Comparison of ENCODE assay signal across 8 cellular contexts in the genomic region with DNA sequence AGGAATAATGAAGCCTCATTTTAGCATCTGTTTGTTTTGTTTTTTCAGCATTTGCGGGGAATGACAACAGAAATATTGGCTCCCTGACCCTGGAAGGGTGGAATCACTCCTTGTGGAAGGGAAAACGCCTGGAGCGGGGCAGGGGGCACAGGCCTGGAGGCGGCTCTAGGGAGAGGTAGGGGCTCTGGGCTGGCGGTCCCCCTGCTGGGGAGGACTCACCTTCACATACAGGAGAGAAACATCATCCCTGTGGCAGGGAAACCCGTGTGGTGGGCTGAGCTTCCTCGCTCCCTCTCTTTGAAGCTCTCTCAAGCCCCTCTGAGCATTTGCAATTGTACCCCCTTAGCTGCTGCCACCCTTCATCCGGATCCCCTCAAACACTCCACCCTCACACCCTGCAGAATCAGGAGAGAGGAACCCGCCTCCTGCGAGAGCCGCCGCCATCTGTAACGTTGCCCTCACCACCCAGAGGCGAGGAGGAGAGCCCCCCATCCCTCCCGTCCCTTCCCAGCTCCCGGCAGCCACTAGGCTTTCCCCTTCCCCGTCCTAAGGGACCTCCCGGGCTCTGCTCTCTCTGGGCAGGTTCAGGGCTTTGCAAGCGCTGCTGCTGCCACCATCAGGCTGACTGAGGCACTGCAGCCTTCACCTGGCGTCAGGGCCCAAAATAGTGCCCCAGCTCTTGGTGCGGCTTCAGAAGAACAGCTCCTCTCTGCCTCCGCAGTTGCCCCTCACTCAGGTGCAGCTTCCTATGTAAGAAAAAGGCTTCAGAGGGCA. TPM values are rescaled to one million over a fixed set of nuclear protein-coding genes. Genes with fewer than 3 reads are reported as not detected.
DNase-seq lines count a peak whose midpoint lies in the region; ATAC-seq and TF ChIP-seq lines count a peak whose summit lies in the region.

No MANE protein-coding gene starts in this region.

- no peaks in the 10 kb centered on the region for H3K36me3 ChIP-seq in kidney epithelial cell (ENCODE audit: control insufficient read depth, insufficient read depth, low read length)

- H3K4me3 ChIP-seq in cardiac fibroblast (replicated peaks in 1 of 2; ENCODE audit: low read depth in 2 of 2, low read length in 2 of 2) (no peak overlapping the region), kidney epithelial cell (ENCODE audit: low read depth, low read length) (no peak overlapping the region)

- DNase-seq in NOMO-1 (lab: John Stamatoyannopoulos, UW; ENCODE audit: unreplicated experiment in 2 of 2) (peak; percentile 6 to 8), NOMO-1 treated with dmso at 0.1 percent for 144 hours (lab: John Stamatoyannopoulos, UW; ENCODE audit: unreplicated experiment) (no peak), NCI-H2081 (lab: John Stamatoyannopoulos, UW) (peak; percentile 79 to 80), cardiac fibroblast (ENCODE audit: low read depth in 2 of 2) (peak; percentile 69 to 71), kidney epithelial cell (ENCODE audit: low read depth) (no peak)
- peak; percentile 14 to 19 (median 18) for DNase-seq in stimulated activated CD4-positive, alpha-beta T cell treated with anti-CD3 and anti-CD28 coated beads, Interleukin-1b, Interleukin-23, amount 100 ng/mL, for 24 hours (ENCODE audit: low read depth in 4 of 4, low spot score in 1 of 4)

- no peak overlapping the region; the same call in 1 of the 2 replicates for H3K27ac ChIP-seq in VCaP

- ATAC-seq in HG02852 (IDR thresholded peaks at IDR 0.05; ENCODE audit: unreplicated experiment), result peak; percentile 84

- TF ChIP-seq CTCF in VCaP (conservative IDR thresholded peaks at IDR 0.05), result peak; percentile 99
- peak; percentile 97 for TF ChIP-seq CTCF in cardiac fibroblast (IDR thresholded peaks at IDR 0.05; ENCODE audit: low read depth, low read length)
- peak; percentile 99 for TF ChIP-seq CTCF in kidney epithelial cell (IDR thresholded peaks at IDR 0.05; ENCODE audit: insufficient read depth, low read length, poor library complexity, severe bottlenecking)

- H3K27me3 ChIP-seq in kidney epithelial cell (ENCODE audit: control insufficient read depth, insufficient read depth, low read length), result no peaks in the 10 kb centered on the region

RNA-seq across cellular contexts. Expression of a gene that starts 10.4 kb away (rescaled TPM):
- total RNA-seq in kidney epithelial cell, result 1.3 and 1.4 TPM in 2 replicates

Comparison
In these comparisons a context has a peak if more than half of its experiments do, and no peak if none do; other contexts are left out.
1. DNase-seq: peak in NOMO-1 (2 of 2), NCI-H2081 (2 of 2), cardiac fibroblast (2 of 2) and stimulated activated CD4-positive, alpha-beta T cell treated with anti-CD3 and anti-CD28 coated beads, Interleukin-1b, Interleukin-23, amount 100 ng/mL, for 24 hours (4 of 4); none in NOMO-1 treated with dmso at 0.1 percent for 144 hours (single experiment) and kidney epithelial cell (single experiment).
2. Peak in every context shown above with its lines, with median percentiles within 50 percentile points of each other: CTCF ChIP-seq.